8 cellular contexts compared by ENCODE assay signal in the genomic region with DNA sequence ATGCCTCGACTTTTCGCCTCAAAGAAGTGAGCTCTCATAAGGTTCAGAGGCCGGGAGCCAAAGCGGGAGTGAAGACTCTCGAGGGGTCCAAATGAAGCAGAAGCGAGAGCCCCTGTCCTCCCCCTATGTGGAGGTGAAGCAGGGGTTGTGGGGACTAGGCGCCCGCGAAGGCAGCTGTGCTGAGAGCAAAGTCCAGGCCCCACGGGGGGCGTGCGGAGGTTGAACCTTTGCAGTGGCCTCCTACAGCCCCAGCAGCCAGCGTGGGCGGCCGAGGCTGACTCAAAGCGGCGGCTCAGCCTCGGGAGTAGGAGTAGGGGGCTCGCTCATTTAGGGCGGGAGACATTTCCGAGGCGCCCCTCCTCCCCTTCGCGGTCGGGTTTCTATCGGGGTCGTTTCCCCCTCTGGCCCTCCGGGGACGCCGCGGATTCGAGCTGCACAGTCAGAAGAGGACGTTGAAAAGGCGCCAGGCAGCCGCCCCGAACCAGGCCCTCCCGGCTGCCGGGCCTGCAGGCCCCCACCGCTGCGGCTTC. TPM values are rescaled to one million over a fixed set of nuclear protein-coding genes. Genes with fewer than 3 reads are reported as not detected.
A peak's percentile ranks its signal among the peaks of the same experiment; 100 is the strongest.
DNase-seq lines count a peak whose midpoint lies in the region; ATAC-seq and TF ChIP-seq lines count a peak whose summit lies in the region.

No MANE protein-coding gene starts in this region.

- no peak for TF ChIP-seq EP300 in esophagus muscularis mucosa (IDR thresholded peaks at IDR 0.05)

- H3K27ac Mint-ChIP-seq in T-helper 2 cell treated with Interferon-gamma antibody and Interleukin-4, amounts not matched to agents 5 μg/mL and 100 μg/mL, for 36 hours = no peak overlapping the region

- H3K4me3 Mint-ChIP-seq in T-helper 2 cell treated with Interferon-gamma antibody and Interleukin-4, amounts not matched to agents 5 μg/mL and 100 μg/mL, for 36 hours = no peak overlapping the region

- H3K27me3 ChIP-seq in AG04450 (ENCODE audit: control insufficient read depth, insufficient read depth, low read length) (no peaks in the 10 kb centered on the region), esophagus muscularis mucosa (peaks cover 0 to 3% (median 0%) of the 10 kb centered on the region in 4 donors), parathyroid adenoma (ENCODE audit: control insufficient read depth, insufficient read depth, low read length) (no peaks in the 10 kb centered on the region), aorta (ENCODE audit: control insufficient read depth in 1 of 2, insufficient read depth in 2 of 2, low read length in 1 of 2) (no peaks in the 10 kb centered on the region)

- no peaks in the 10 kb centered on the region for H3K9me3 Mint-ChIP-seq in T-helper 2 cell treated with Interferon-gamma antibody and Interleukin-4, amounts not matched to agents 5 μg/mL and 100 μg/mL, for 36 hours

- POLR2A ChIA-PET in AG04450 (lab: Yijun Ruan, JAX) = interaction anchor here (0.6 to 2.0 kb wide), 12 partner anchors 9 to 123 kb away, joined by 3 to 15 read pairs (median 3); partner anchors contain the start of gene XPNPEP1

- H3K4me3 ChIP-seq in AG04450 (ENCODE audit: low read depth, low read length) (peak overlapping the region; percentile 77), esophagus muscularis mucosa (peak overlapping the region; percentile 85 to 93 (median 91)), parathyroid adenoma (ENCODE audit: low read depth, low read length) (peak overlapping the region; percentile 70), aorta (ENCODE audit: low read length in 2 of 2) (peak overlapping the region; percentile 27 to 88)

- TF ChIP-seq CTCF in AG04450 (IDR thresholded peaks at IDR 0.05; ENCODE audit: low read depth, low read length) = no peak
- no peak for TF ChIP-seq CTCF in esophagus muscularis mucosa (IDR thresholded peaks at IDR 0.05)
- no peak for TF ChIP-seq CTCF in parathyroid adenoma (IDR thresholded peaks at IDR 0.05)

- H2AFZ ChIP-seq in parathyroid adenoma = peak overlapping the region; percentile 86

- DNase-seq in AG04450 (ENCODE audit: low read depth, low spot score) (no peak), esophagus muscularis mucosa (ENCODE audit: extremely low spot score) (no peak), aorta (peak in 1 of 2 donors; percentile 82), cerebellar cortex (ENCODE audit: low spot score) (no peak)
- DNase-seq in T-helper 2 cell treated with Interferon-gamma antibody and Interleukin-4, amounts not matched to agents 5 μg/mL and 100 μg/mL, for 36 hours (ENCODE audit: low spot score) = peak; percentile 68

- no peaks in the 10 kb centered on the region for H3K36me3 ChIP-seq in esophagus muscularis mucosa
- no peaks in the 10 kb centered on the region for H3K36me3 ChIP-seq in parathyroid adenoma (ENCODE audit: control insufficient read depth, insufficient read depth, low read length)
- no peaks in the 10 kb centered on the region for H3K36me3 ChIP-seq in aorta (ENCODE audit: control insufficient read depth in 1 of 2, insufficient read depth in 2 of 2, low read length in 1 of 2)

- ATAC-seq in GM18909 (IDR thresholded peaks at IDR 0.05; ENCODE audit: poor library complexity, unreplicated experiment) = peak; percentile 41
- peak; percentile 27 for ATAC-seq in HG03103 (IDR thresholded peaks at IDR 0.05; ENCODE audit: low read depth, unreplicated experiment)
- ATAC-seq in aorta (ENCODE audit: low FRiP score) = peak; percentile 73

- no peak for TF ChIP-seq POLR2A in esophagus muscularis mucosa (IDR thresholded peaks at IDR 0.05; ENCODE audit: low read depth)

- H3K79me2 ChIP-seq in parathyroid adenoma = peaks cover 6% of the 10 kb centered on the region

- 17% methylated on average over 2 of the region's 40 CpGs for whole genome bisulfite sequencing in esophagus muscularis mucosa
- 1 to 2% methylated on average over 38 to 40 of the region's 40 CpGs for WGBS in aorta, 2 donors

- H3K9me3 ChIP-seq in AG04450 (ENCODE audit: control insufficient read depth, insufficient read depth, low read length) (no peaks in the 10 kb centered on the region; the same call in 1 of the 2 replicates), esophagus muscularis mucosa (no peaks in the 10 kb centered on the region), parathyroid adenoma (ENCODE audit: control insufficient read depth, low read length) (no peaks in the 10 kb centered on the region), aorta (ENCODE audit: control insufficient read depth, low read length) (no peaks in the 10 kb centered on the region)

- H3K27ac ChIP-seq in AG04450 (ENCODE audit: low read depth, low read length) (peak overlapping the region; percentile 83), esophagus muscularis mucosa (replicated peaks in 1 of 4) (peak overlapping the region; percentile 89 to 96 (median 94)), parathyroid adenoma (peak overlapping the region; percentile 69), aorta (ENCODE audit: low read depth in 1 of 2, low read length in 2 of 2) (peak overlapping the region; percentile 50 to 96)

- no peaks in the 10 kb centered on the region for H3K27me3 Mint-ChIP-seq in T-helper 2 cell treated with Interferon-gamma antibody and Interleukin-4, amounts not matched to agents 5 μg/mL and 100 μg/mL, for 36 hours (ENCODE audit: low read depth)

- peaks cover 7% of the 10 kb centered on the region for H3K36me3 Mint-ChIP-seq in T-helper 2 cell treated with Interferon-gamma antibody and Interleukin-4, amounts not matched to agents 5 μg/mL and 100 μg/mL, for 36 hours (ENCODE audit: low read depth)

- CTCF ChIA-PET in AG04450 (lab: Charles Lee) = interaction anchor here (0.9 to 3.5 kb wide), 3 partner anchors 32 to 123 kb away, joined by 3 to 23 read pairs (median 6); no protein-coding TSS in a partner anchor

- H3K4me2 ChIP-seq in parathyroid adenoma (ENCODE audit: low read length) = peak overlapping the region; percentile 61

- peaks cover 39% of the 10 kb centered on the region for H3K4me1 Mint-ChIP-seq in T-helper 2 cell treated with Interferon-gamma antibody and Interleukin-4, amounts not matched to agents 5 μg/mL and 100 μg/mL, for 36 hours (ENCODE audit: low read depth)

- H3K9ac ChIP-seq in parathyroid adenoma = peak overlapping the region; percentile 3

- intact Hi-C loops in esophagus muscularis mucosa (cut with DNase I) = loop anchor here (5.0 to 10.0 kb wide), 3 partner anchors 85 to 208 kb away; partner anchors contain the start of gene XPNPEP1
- intact Hi-C loops in aorta (cut with DNase I) = loop anchor here (5.0 to 10.0 kb wide), 4 partner anchors 40 to 218 kb away; no protein-coding TSS in a partner anchor

- H3K4me1 ChIP-seq in esophagus muscularis mucosa (peaks cover 37 to 58% (median 45%) of the 10 kb centered on the region in 4 donors), parathyroid adenoma (peaks cover 9% of the 10 kb centered on the region), aorta (ENCODE audit: control insufficient read depth in 1 of 2, insufficient read depth in 2 of 2, low read length in 2 of 2) (peaks cover 0 to 6% of the 10 kb centered on the region in 2 donors)

RNA-seq across cellular contexts. Expression of gene ADD3, which starts 0.5 kb away (rescaled TPM):
- polyA plus RNA-seq in AG04450 (2011; rRNA removed) (161 and 192 TPM in 2 replicates), aorta (100 to 1,000 TPM in 1 of 2 donors, 10 to 100 TPM in 1; 41.1 to 132 TPM)
- 186 and 271 TPM in 2 replicates for polyA minus RNA-seq in AG04450 (2011; rRNA and poly(A)+ RNA removed)
- total RNA-seq in esophagus muscularis mucosa (100 to 1,000 TPM in 2 of 4 donors, 10 to 100 TPM in 2; 60.1 to 228 (median 99.2) TPM), aorta (100 to 1,000 TPM in 1 of 2 donors, 10 to 100 TPM in 1; 80.9 to 197 TPM)
